Comparison of ENCODE assay signal across 38 cellular contexts in the genomic region with DNA sequence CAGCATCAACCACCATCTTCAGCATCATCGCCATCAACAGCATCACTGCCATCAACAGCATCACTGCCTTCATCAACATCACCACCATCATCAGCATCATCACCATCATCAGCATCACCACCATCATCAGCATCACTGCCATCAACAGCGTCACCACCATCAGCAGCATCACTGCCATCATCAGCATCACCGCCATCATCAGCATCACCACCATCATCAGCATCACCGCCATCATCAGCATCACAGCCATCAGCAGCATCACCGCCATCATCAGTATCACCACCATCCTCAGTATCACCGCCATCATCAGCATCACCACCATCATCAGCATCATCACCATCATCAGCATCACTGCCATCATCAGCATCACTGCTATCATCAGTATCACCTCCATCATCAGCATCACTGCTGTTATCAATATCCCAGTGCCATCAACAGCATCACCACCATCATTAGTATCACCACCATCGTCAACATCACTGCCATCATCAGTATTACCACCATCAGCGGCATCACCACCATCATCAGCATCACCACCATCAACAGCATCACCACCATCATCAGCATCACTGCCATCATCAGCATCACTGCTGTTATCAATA.
"Had no signal": no experiment of that assay in that cellular context is flagged by ENCODE, and none has a peak within 500 bp of the region (broad histone marks: within the 10 kb centered on the region; RNA-seq: fewer than 3 reads in every experiment).

No MANE protein-coding gene starts in this region.

- H3K27me3 Mint-ChIP-seq: activated B cell treated with CpG ODN at 0.5 μM for 24 hours; activated CD4-positive, alpha-beta memory T cell treated with anti-CD3 and anti-CD28 coated beads for 36 hours; brain had no signal

- H3K4me3 Mint-ChIP-seq: activated B cell treated with CpG ODN at 0.5 μM for 24 hours; activated CD4-positive, alpha-beta memory T cell treated with anti-CD3 and anti-CD28 coated beads for 36 hours; activated naive CD4-positive, alpha-beta T cell treated with anti-CD3 and anti-CD28 coated beads for 36 hours; activated T-cell treated with anti-CD3 and anti-CD28 coated beads, Interleukin-2, amount 50 U/mL, for 4 hours; activated T-helper 1 cell treated with anti-CD3 and anti-CD28 coated beads, Interleukin-12 subunit alpha, Interleukin-12 subunit beta, Interleukin-2, Interleukin-4 antibody, amounts not matched to agents 30 ng/mL and 10 ng/mL and 1 ng/mL, durations not matched to agents 14 hours and 24 hours and 36 hours; brain had no signal

- H3K27me3 ChIP-seq: MG63 had no signal

- H3K9me3 Mint-ChIP-seq: activated B cell treated with CpG ODN at 0.5 μM for 24 hours; activated CD4-positive, alpha-beta memory T cell treated with anti-CD3 and anti-CD28 coated beads for 36 hours; activated naive CD4-positive, alpha-beta T cell treated with anti-CD3 and anti-CD28 coated beads for 36 hours; activated naive CD4-positive, alpha-beta T cell treated with anti-CD3 and anti-CD28 coated beads, Interleukin-2, amount 50 U/mL, for 72 hours; activated T-cell treated with anti-CD3 and anti-CD28 coated beads, Interleukin-2, amount 50 U/mL, for 4 hours; activated T-helper 1 cell treated with anti-CD3 and anti-CD28 coated beads, Interleukin-12 subunit alpha, Interleukin-12 subunit beta, Interleukin-2, Interleukin-4 antibody, amounts not matched to agents 30 ng/mL and 10 ng/mL and 1 ng/mL, durations not matched to agents 14 hours and 24 hours and 36 hours; brain had no signal

- H3K4me3 ChIP-seq: MG63, PC-9 had no signal

- H3K9me3 ChIP-seq: MG63 had no signal

- ATAC-seq: activated naive CD4-positive, alpha-beta T cell treated with anti-CD3 and anti-CD28 coated beads, Interleukin-2, amount 50 U/mL, for 72 hours; activated T-cell treated with anti-CD3 and anti-CD28 coated beads, Interleukin-2, amount 50 U/mL, for 4 hours; Right ventricle myocardium inferior; SK-N-SH treated with all-trans-retinoic acid at 6 μM for 48 hours had no signal

- H3K27ac ChIP-seq: PC-9, RWPE1, VCaP had no signal

- H3K4me2 ChIP-seq: PC-9 had no signal

- H3K27ac Mint-ChIP-seq: activated B cell treated with CpG ODN at 0.5 μM for 24 hours; activated CD4-positive, alpha-beta memory T cell treated with anti-CD3 and anti-CD28 coated beads for 36 hours; activated naive CD4-positive, alpha-beta T cell treated with anti-CD3 and anti-CD28 coated beads for 36 hours; activated naive CD4-positive, alpha-beta T cell treated with anti-CD3 and anti-CD28 coated beads, Interleukin-2, amount 50 U/mL, for 72 hours; activated T-helper 1 cell treated with anti-CD3 and anti-CD28 coated beads, Interleukin-12 subunit alpha, Interleukin-12 subunit beta, Interleukin-2, Interleukin-4 antibody, amounts not matched to agents 30 ng/mL and 10 ng/mL and 1 ng/mL, durations not matched to agents 14 hours and 24 hours and 36 hours; brain had no signal

- FAIRE-seq: RCC 7860 had no signal

- DNase-seq: activated B cell treated with CpG ODN at 0.5 μM for 24 hours; activated CD4-positive, alpha-beta memory T cell treated with anti-CD3 and anti-CD28 coated beads for 36 hours; activated CD4-positive, alpha-beta T cell treated with anti-CD3 and anti-CD28 coated beads for 4 hours; activated CD4-positive, alpha-beta T cell treated with anti-CD3 and anti-CD28 coated beads, Interleukin-2, amount 50 U/mL, for 1 hour; activated CD4-positive, CD25-positive, alpha-beta regulatory T cell treated with anti-CD3 and anti-CD28 coated beads, Interleukin-2, amount 50 U/mL, for 72 hours; activated CD8-positive, alpha-beta memory T cell treated with anti-CD3 and anti-CD28 coated beads, Interleukin-2, amount 50 U/mL, for 4 hours; activated gamma-delta T cell treated with Interleukin-2 at 50 U/mL for 16 hours; activated naive CD4-positive, alpha-beta T cell treated with anti-CD3 and anti-CD28 coated beads for 36 hours; activated T-cell treated with anti-CD3 and anti-CD28 coated beads for 4 hours; activated T-cell treated with anti-CD3 and anti-CD28 coated beads, Interleukin-2, amount 50 U/mL, for 4 hours; anterior cingulate cortex; cerebellar nuclear complex; MG63; NCI-H1048; NCI-H1105 treated with DMSO at 0.1 percent for 48 hours; NCI-H1436; NCI-H1694; NCI-H1930; NCI-H2081 treated with DMSO at 0.1 percent for 48 hours; NCI-H345; NCI-H510A; NCI-H526; NCI-H748 treated with DMSO at 0.1 percent for 48 hours; NK-92 treated with Interleukin-12 subunit alpha and Interleukin-12 subunit beta, amount 100 ng/mL, for 24 hours; PC-9; SIG-M5; SW 1271; T-helper 1 cell; T-helper 2 cell; T-helper 9 cell had no signal

- H2AFZ ChIP-seq: PC-9 had no signal
